Comparison of ENCODE assay signal across 12 cellular contexts in genomic region chr4:79574741-79575451, GRCh38.
"Had no signal": no experiment of that assay in that cellular context is flagged by ENCODE, and none has a peak within 500 bp of the region (broad histone marks: within the 10 kb centered on the region; RNA-seq: fewer than 3 reads in every experiment).

No MANE protein-coding gene starts in this region.

- H3K36me3 Mint-ChIP-seq: type B pancreatic cell had no signal

- H3K4me1 ChIP-seq: left lung had no signal

- H3K27ac Mint-ChIP-seq: activated CD8-positive, alpha-beta T cell treated with anti-CD3 and anti-CD28 coated beads for 36 hours; activated naive CD4-positive, alpha-beta T cell treated with anti-CD3 and anti-CD28 coated beads for 36 hours; activated T-helper 1 cell treated with anti-CD3 and anti-CD28 coated beads, Interleukin-12 subunit alpha, Interleukin-12 subunit beta, Interleukin-2, Interleukin-4 antibody, amounts not matched to agents 30 ng/mL and 10 ng/mL and 1 ng/mL, durations not matched to agents 14 hours and 24 hours and 36 hours; nephron progenitor cell; type B pancreatic cell had no signal

- H3K27me3 ChIP-seq: brain microvascular endothelial cell, dorsolateral prefrontal cortex, left lung had no signal

- H3K4me3 Mint-ChIP-seq: activated CD8-positive, alpha-beta T cell treated with anti-CD3 and anti-CD28 coated beads for 36 hours; activated naive CD4-positive, alpha-beta T cell treated with anti-CD3 and anti-CD28 coated beads for 36 hours; activated T-helper 1 cell treated with anti-CD3 and anti-CD28 coated beads, Interleukin-12 subunit alpha, Interleukin-12 subunit beta, Interleukin-2, Interleukin-4 antibody, amounts not matched to agents 30 ng/mL and 10 ng/mL and 1 ng/mL, durations not matched to agents 14 hours and 24 hours and 36 hours; nephron progenitor cell; type B pancreatic cell had no signal

- ATAC-seq: activated CD8-positive, alpha-beta T cell treated with anti-CD3 and anti-CD28 coated beads for 36 hours had no signal

- H3K9me3 ChIP-seq: left lung had no signal

- H3K27me3 Mint-ChIP-seq: type B pancreatic cell had no signal

- H3K27ac ChIP-seq: brain microvascular endothelial cell, dorsolateral prefrontal cortex, left lung had no signal

- H3K4me1 Mint-ChIP-seq: nephron progenitor cell had no signal

- H3K36me3 ChIP-seq: brain microvascular endothelial cell, left lung had no signal

- H3K4me3 ChIP-seq: dorsolateral prefrontal cortex, left lung had no signal

- DNase-seq: activated CD4-positive, alpha-beta T cell treated with anti-CD3 and anti-CD28 coated beads for 4 hours; activated CD8-positive, alpha-beta memory T cell treated with anti-CD3 and anti-CD28 coated beads, Interleukin-2, amount 50 U/mL, for 48 hours; activated CD8-positive, alpha-beta T cell treated with anti-CD3 and anti-CD28 coated beads for 36 hours; activated naive CD4-positive, alpha-beta T cell treated with anti-CD3 and anti-CD28 coated beads for 36 hours; amniotic stem cell; brain microvascular endothelial cell; dorsolateral prefrontal cortex; left lung; mesenchymal stem cell; nephron progenitor cell had no signal

- H3K9me3 Mint-ChIP-seq: activated CD8-positive, alpha-beta T cell treated with anti-CD3 and anti-CD28 coated beads for 36 hours; activated naive CD4-positive, alpha-beta T cell treated with anti-CD3 and anti-CD28 coated beads for 36 hours; activated T-helper 1 cell treated with anti-CD3 and anti-CD28 coated beads, Interleukin-12 subunit alpha, Interleukin-12 subunit beta, Interleukin-2, Interleukin-4 antibody, amounts not matched to agents 30 ng/mL and 10 ng/mL and 1 ng/mL, durations not matched to agents 14 hours and 24 hours and 36 hours; nephron progenitor cell; type B pancreatic cell had no signal
